32 cellular contexts compared by ENCODE assay signal in genomic region chr17:6460531-6461161, GRCh38. TPM values are rescaled to one million over a fixed set of nuclear protein-coding genes. Genes with fewer than 3 reads are reported as not detected.
"Had no signal": no experiment of that assay in that cellular context is flagged by ENCODE, and none has a peak within 500 bp of the region (broad histone marks: within the 10 kb centered on the region; RNA-seq: fewer than 3 reads in every experiment).

No MANE protein-coding gene starts in this region.

- H3K36me3 Mint-ChIP-seq: activated CD4-positive, alpha-beta memory T cell treated with anti-CD3 and anti-CD28 coated beads for 36 hours; naive thymus-derived CD8-positive, alpha-beta T cell had no signal

- H3K27ac Mint-ChIP-seq: activated CD4-positive, alpha-beta memory T cell treated with anti-CD3 and anti-CD28 coated beads for 36 hours; activated CD4-positive, alpha-beta T cell treated with anti-CD3 and anti-CD28 coated beads, Interleukin-2, amount 10 ng/mL, durations not matched to agents 24 days and 14 days; activated naive CD8-positive, alpha-beta T cell treated with anti-CD3 and anti-CD28 coated beads, Interleukin-2, amount 50 U/mL, for 24 hours; progenitor cell of endocrine pancreas had no signal

- DNase-seq: activated CD4-positive, alpha-beta memory T cell treated with anti-CD3 and anti-CD28 coated beads for 36 hours; activated CD4-positive, alpha-beta T cell treated with anti-CD3 and anti-CD28 coated beads, Interleukin-2, amount 10 ng/mL, durations not matched to agents 24 days and 14 days; activated CD4-positive, CD25-positive, alpha-beta regulatory T cell treated with anti-CD3 and anti-CD28 coated beads, Interleukin-2, amount 50 U/mL, for 72 hours; activated gamma-delta T cell treated with Interleukin-2 at 50 U/mL for 16 hours; activated naive CD4-positive, alpha-beta T cell treated with anti-CD3 and anti-CD28 coated beads, Interleukin-2, amount 50 U/mL, for 16 hours; activated naive CD8-positive, alpha-beta T cell treated with anti-CD3 and anti-CD28 coated beads, Interleukin-2, amount 50 U/mL, for 24 hours; activated T-cell treated with anti-CD3 and anti-CD28 coated beads, Interleukin-2, amount 50 U/mL, for 4 hours; amygdala; dermis blood vessel endothelial cell; effector CD4-positive, alpha-beta T cell; foreskin keratinocyte; kidney glomerular epithelial cell; mesenchymal stem cell; stimulated activated CD4-positive, alpha-beta T cell treated with anti-CD3 and anti-CD28 coated beads, Interleukin-4, amount 100 ng/mL, for 24 hours; stimulated activated naive CD4-positive, alpha-beta T cell; T-helper 2 cell had no signal

- H3K36me3 ChIP-seq: heart left ventricle, left lung, lower lobe of right lung, neutrophil, ovary, right lobe of liver had no signal

- ATAC-seq: activated naive CD8-positive, alpha-beta T cell treated with anti-CD3 and anti-CD28 coated beads, Interleukin-2, amount 50 U/mL, for 24 hours; activated T-cell treated with anti-CD3 and anti-CD28 coated beads, Interleukin-2, amount 50 U/mL, for 4 hours; activated T-helper 17 cell treated with anti-CD3 and anti-CD28 coated beads, Interleukin-2, amount 50 U/mL, for 72 hours; foreskin keratinocyte; heart left ventricle; left lung; lower lobe of right lung; naive thymus-derived CD8-positive, alpha-beta T cell; right lobe of liver had no signal

- H3K4me3 ChIP-seq: esophagus muscularis mucosa, heart left ventricle, left lung, lower lobe of right lung, ovary, right lobe of liver, suprapubic skin, tibial nerve had no signal

- FAIRE-seq: colon had no signal

- H3K9me3 ChIP-seq: esophagus muscularis mucosa, heart left ventricle, left lung, lower lobe of right lung, neutrophil, ovary, right lobe of liver, suprapubic skin, tibial nerve had no signal

- H3K27me3 ChIP-seq: esophagus muscularis mucosa, foreskin keratinocyte, ovary, right lobe of liver, suprapubic skin had no signal

- H3K27ac ChIP-seq: esophagus muscularis mucosa, foreskin keratinocyte, heart left ventricle, left lung, lower lobe of right lung, neutrophil, ovary, right lobe of liver, suprapubic skin, tibial nerve had no signal

- H3K4me3 Mint-ChIP-seq: activated CD4-positive, alpha-beta memory T cell treated with anti-CD3 and anti-CD28 coated beads for 36 hours; activated CD4-positive, alpha-beta T cell treated with anti-CD3 and anti-CD28 coated beads, Interleukin-2, amount 10 ng/mL, durations not matched to agents 24 days and 14 days; activated naive CD8-positive, alpha-beta T cell treated with anti-CD3 and anti-CD28 coated beads, Interleukin-2, amount 50 U/mL, for 24 hours; activated T-cell treated with anti-CD3 and anti-CD28 coated beads, Interleukin-2, amount 50 U/mL, for 4 hours; activated T-helper 17 cell treated with anti-CD3 and anti-CD28 coated beads, Interleukin-2, amount 50 U/mL, for 72 hours; naive thymus-derived CD8-positive, alpha-beta T cell had no signal

- H3K4me1 ChIP-seq: foreskin keratinocyte, left lung, lower lobe of right lung, right lobe of liver, suprapubic skin, tibial nerve had no signal

- H3K9me3 Mint-ChIP-seq: activated CD4-positive, alpha-beta memory T cell treated with anti-CD3 and anti-CD28 coated beads for 36 hours; activated CD4-positive, alpha-beta T cell treated with anti-CD3 and anti-CD28 coated beads, Interleukin-2, amount 10 ng/mL, durations not matched to agents 24 days and 14 days; activated naive CD8-positive, alpha-beta T cell treated with anti-CD3 and anti-CD28 coated beads, Interleukin-2, amount 50 U/mL, for 24 hours; activated T-cell treated with anti-CD3 and anti-CD28 coated beads, Interleukin-2, amount 50 U/mL, for 4 hours; activated T-helper 17 cell treated with anti-CD3 and anti-CD28 coated beads, Interleukin-2, amount 50 U/mL, for 72 hours; naive thymus-derived CD8-positive, alpha-beta T cell had no signal

RNA-seq across cellular contexts. Expression of gene PIMREG, which starts 16.4 kb away (rescaled TPM):
- total RNA-seq: naive thymus-derived CD8-positive, alpha-beta T cell had no signal

RNA-seq across cellular contexts. Expression of gene AIPL1, which starts 25.7 kb away (rescaled TPM):
- total RNA-seq: activated CD4-positive, alpha-beta memory T cell treated with anti-CD3 and anti-CD28 coated beads for 36 hours; activated CD4-positive, alpha-beta T cell treated with anti-CD3 and anti-CD28 coated beads, Interleukin-2, amount 10 ng/mL, durations not matched to agents 24 days and 14 days; activated T-cell treated with anti-CD3 and anti-CD28 coated beads, Interleukin-2, amount 50 U/mL, for 4 hours; activated T-helper 17 cell treated with anti-CD3 and anti-CD28 coated beads, Interleukin-2, amount 50 U/mL, for 72 hours; dermis blood vessel endothelial cell; esophagus muscularis mucosa; foreskin keratinocyte; heart left ventricle; left lung; lower lobe of right lung; naive thymus-derived CD8-positive, alpha-beta T cell; ovary; progenitor cell of endocrine pancreas; renal cortical epithelial cell; right lobe of liver; skeletal muscle tissue; suprapubic skin; tibial nerve; ureter had no signal
- polyA plus RNA-seq: foreskin keratinocyte; heart left ventricle; naive thymus-derived CD8-positive, alpha-beta T cell; ovary had no signal
